In the genomic region with DNA sequence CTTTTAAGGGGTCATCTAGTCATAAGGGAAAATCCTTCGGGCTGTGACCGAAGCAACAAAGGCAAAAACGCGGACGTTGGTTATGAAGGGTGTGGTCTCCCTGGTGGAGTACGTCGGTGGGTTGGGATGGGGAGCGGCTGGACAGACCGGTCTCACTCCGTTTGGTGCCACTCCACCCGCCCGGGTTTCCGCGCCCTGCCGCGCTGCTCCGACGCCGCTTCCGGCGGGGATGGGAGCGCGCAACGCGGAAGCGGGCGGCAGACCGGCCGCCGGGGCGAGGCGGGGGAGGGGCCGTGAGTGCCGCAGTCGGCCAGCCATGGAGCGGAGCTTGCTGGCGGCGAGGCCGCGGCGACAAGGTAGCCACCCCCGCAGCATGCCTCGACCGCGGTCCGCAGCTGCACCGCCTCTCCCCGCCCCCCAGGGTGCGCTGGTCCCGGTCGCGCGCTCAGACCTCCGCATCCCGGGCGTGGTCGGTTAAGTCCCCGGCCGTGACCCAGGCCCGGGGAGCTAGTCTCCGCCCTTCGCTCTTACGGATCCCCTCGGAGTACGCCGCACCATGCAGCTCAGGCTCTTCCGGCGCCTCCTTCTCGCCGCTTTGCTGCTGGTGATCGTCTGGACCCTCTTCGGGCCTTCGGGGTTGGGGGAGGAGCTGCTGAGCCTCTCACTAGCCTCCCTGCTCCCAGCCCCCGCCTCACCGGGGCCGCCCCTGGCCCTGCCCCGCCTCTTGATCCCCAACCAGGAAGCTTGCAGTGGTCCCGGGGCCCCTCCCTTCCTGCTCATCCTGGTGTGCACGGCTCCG, we compare ENCODE assay signal across 8 cellular contexts. TPM values are rescaled to one million over a fixed set of nuclear protein-coding genes. Genes with fewer than 3 reads are reported as not detected.
A peak's percentile ranks its signal among the peaks of the same experiment; 100 is the strongest.
DNase-seq lines count a peak whose midpoint lies in the region; ATAC-seq, FAIRE-seq and TF ChIP-seq lines count a peak whose summit lies in the region.

A gene with protein sequence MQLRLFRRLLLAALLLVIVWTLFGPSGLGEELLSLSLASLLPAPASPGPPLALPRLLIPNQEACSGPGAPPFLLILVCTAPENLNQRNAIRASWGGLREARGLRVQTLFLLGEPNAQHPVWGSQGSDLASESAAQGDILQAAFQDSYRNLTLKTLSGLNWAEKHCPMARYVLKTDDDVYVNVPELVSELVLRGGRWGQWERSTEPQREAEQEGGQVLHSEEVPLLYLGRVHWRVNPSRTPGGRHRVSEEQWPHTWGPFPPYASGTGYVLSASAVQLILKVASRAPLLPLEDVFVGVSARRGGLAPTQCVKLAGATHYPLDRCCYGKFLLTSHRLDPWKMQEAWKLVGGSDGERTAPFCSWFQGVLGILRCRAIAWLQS (plus strand): TSS at position 260 of the 799 bp plus-strand sequence. CDS start 297 bp downstream, at position 557.

- peak within 1 kb of the TSS; percentile 96 for H3K4me3 Mint-ChIP-seq in WTC11

- peaks cover 54% of the 10 kb centered on the region for H3K4me1 Mint-ChIP-seq in WTC11

- H3K27ac ChIP-seq in caudate nucleus (ENCODE audit: low read depth, low read length) = peak within 1 kb of the TSS; percentile 77

- H3K27ac Mint-ChIP-seq in WTC11 = peak within 1 kb of the TSS; percentile 100

- peak; percentile 96 for TF ChIP-seq POLR2A in GM12892 (IDR thresholded peaks at IDR 0.05; ENCODE audit: low read depth, low read length)

- CTCF ChIA-PET in WTC11 (lab: Charles Lee) = interaction anchor here (0.6 to 3.1 kb wide), 38 partner anchors 8 to 308 kb away, joined by 3 to 40 read pairs (median 5); a partner anchor contains a TSS

- ATAC-seq in HG02571 (IDR thresholded peaks at IDR 0.05; ENCODE audit: unreplicated experiment) (peak; percentile 43), WTC11 (peak; percentile 74)

- H3K27me3 Mint-ChIP-seq in WTC11 (ENCODE audit: low read depth) = no peaks in the 10 kb centered on the region

- peak; percentile 90 for FAIRE-seq in GM12892 (lab: Jason Lieb, UNC)

- TF ChIP-seq CTCF in WTC11 (IDR thresholded peaks at IDR 0.05) = peak; percentile 36

- DNase-seq in GM12892 (ENCODE audit: insufficient read length) (peak; percentile 84), NCI-H146 treated with DMSO at 0.1 percent for 48 hours (lab: John Stamatoyannopoulos, UW; ENCODE audit: unreplicated experiment) (peak; percentile 76), WTC11 (ENCODE audit: low spot score) (peak; percentile 89), caudate nucleus (lab: John Stamatoyannopoulos, UW) (peak in 48 of 61 donors; percentile 9 to 76 (median 48)), islet precursor cell (peak; percentile 94), pons (ENCODE audit: low spot score) (no peak)
- peak; percentile 69 to 78 (median 69) for DNase-seq in stimulated activated CD4-positive, alpha-beta T cell treated with anti-CD3 and anti-CD28 coated beads, Interleukin-12 subunit alpha, Interleukin-12 subunit beta, amount 100 ng/mL, for 48 hours (ENCODE audit: low read depth in 2 of 3, low spot score in 1 of 3)

- H3K9me3 Mint-ChIP-seq in WTC11 = no peaks in the 10 kb centered on the region

- peaks cover 51% of the 10 kb centered on the region for H3K36me3 Mint-ChIP-seq in WTC11

- POLR2A ChIA-PET in WTC11 (lab: Charles Lee) = interaction anchor here (0.6 to 3.2 kb wide), 15 partner anchors 12 to 305 kb away, joined by 3 to 27 read pairs (median 5); a partner anchor contains a TSS

TF ChIP-seq in WTC11, 78 proteins besides CTCF, POLR2A, EP300 and RAD21 (continues in another document):
- TF ChIP-seq, protein P1, sequence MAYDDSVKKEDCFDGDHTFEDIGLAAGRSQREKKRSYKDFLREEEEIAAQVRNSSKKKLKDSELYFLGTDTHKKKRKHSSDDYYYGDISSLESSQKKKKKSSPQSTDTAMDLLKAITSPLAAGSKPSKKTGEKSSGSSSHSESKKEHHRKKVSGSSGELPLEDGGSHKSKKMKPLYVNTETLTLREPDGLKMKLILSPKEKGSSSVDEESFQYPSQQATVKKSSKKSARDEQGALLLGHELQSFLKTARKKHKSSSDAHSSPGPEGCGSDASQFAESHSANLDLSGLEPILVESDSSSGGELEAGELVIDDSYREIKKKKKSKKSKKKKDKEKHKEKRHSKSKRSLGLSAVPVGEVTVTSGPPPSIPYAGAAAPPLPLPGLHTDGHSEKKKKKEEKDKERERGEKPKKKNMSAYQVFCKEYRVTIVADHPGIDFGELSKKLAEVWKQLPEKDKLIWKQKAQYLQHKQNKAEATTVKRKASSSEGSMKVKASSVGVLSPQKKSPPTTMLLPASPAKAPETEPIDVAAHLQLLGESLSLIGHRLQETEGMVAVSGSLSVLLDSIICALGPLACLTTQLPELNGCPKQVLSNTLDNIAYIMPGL (CRISPR knock-in tag; IDR thresholded peaks at IDR 0.05) = peak; percentile 93
- TF ChIP-seq ZNF232 (CRISPR knock-in tag; IDR thresholded peaks at IDR 0.05) (peak; percentile 76; the same call in 1 of the 2 replicates), MYBL2 (CRISPR knock-in tag; IDR thresholded peaks at IDR 0.05) (peak; percentile 80), ZBTB21 (CRISPR knock-in tag; IDR thresholded peaks at IDR 0.05; ENCODE audit: borderline replicate concordance) (peak; percentile 38; the same call in 1 of the 2 replicates), TCF7 (CRISPR knock-in tag; IDR thresholded peaks at IDR 0.05; ENCODE audit: low read depth) (peak; percentile 28; the same call in 1 of the 2 replicates)
- TF ChIP-seq, protein P2, sequence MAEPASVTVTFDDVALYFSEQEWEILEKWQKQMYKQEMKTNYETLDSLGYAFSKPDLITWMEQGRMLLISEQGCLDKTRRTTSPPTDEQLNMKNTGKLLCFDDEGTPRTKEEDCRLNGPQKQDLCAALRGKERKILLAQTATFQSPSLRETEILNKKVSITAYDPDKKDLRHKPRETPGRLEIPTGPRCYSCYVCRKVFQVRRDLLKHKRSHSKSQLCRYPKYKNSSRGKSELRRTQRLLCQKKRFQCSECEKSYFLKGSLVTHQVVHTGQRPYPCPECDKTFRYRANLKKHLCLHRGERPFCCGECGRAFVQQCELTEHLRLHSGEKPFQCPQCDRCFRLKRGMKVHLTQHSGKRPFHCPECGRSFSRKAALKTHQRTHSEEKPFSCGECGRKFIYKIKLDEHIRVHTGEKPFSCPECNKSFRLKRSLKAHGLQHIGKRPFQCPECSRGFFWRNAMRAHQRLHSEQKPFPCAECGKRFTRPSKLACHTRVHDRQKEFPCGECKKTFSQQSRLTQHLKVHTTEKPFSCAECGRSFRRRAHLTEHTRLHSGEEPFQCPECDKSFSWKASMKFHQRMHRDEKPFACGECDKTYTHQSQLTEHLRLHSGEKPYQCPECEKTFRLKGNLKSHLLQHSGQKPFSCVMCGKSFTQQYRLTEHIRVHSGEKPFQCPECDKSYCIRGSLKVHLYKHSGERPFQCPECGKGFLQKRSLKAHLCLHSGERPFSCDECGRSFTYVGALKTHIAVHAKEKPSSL (CRISPR knock-in tag; conservative IDR thresholded peaks at IDR 0.05) = peak; percentile 97
- TF ChIP-seq, protein P3, sequence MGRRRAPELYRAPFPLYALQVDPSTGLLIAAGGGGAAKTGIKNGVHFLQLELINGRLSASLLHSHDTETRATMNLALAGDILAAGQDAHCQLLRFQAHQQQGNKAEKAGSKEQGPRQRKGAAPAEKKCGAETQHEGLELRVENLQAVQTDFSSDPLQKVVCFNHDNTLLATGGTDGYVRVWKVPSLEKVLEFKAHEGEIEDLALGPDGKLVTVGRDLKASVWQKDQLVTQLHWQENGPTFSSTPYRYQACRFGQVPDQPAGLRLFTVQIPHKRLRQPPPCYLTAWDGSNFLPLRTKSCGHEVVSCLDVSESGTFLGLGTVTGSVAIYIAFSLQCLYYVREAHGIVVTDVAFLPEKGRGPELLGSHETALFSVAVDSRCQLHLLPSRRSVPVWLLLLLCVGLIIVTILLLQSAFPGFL (CRISPR knock-in tag; IDR thresholded peaks at IDR 0.05; ENCODE audit: borderline replicate concordance) = 0 out of 2 replicates have a peak, but pooled peaks have one; percentile 50
- TF ChIP-seq, protein P4, sequence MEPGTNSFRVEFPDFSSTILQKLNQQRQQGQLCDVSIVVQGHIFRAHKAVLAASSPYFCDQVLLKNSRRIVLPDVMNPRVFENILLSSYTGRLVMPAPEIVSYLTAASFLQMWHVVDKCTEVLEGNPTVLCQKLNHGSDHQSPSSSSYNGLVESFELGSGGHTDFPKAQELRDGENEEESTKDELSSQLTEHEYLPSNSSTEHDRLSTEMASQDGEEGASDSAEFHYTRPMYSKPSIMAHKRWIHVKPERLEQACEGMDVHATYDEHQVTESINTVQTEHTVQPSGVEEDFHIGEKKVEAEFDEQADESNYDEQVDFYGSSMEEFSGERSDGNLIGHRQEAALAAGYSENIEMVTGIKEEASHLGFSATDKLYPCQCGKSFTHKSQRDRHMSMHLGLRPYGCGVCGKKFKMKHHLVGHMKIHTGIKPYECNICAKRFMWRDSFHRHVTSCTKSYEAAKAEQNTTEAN (CRISPR knock-in tag; IDR thresholded peaks at IDR 0.05) = peak; percentile 87
- TF ChIP-seq, protein P5, sequence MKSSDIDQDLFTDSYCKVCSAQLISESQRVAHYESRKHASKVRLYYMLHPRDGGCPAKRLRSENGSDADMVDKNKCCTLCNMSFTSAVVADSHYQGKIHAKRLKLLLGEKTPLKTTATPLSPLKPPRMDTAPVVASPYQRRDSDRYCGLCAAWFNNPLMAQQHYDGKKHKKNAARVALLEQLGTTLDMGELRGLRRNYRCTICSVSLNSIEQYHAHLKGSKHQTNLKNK (CRISPR knock-in tag; IDR thresholded peaks at IDR 0.05) = peak; percentile 55; the same call in 1 of the 2 replicates
- TF ChIP-seq, protein P6, sequence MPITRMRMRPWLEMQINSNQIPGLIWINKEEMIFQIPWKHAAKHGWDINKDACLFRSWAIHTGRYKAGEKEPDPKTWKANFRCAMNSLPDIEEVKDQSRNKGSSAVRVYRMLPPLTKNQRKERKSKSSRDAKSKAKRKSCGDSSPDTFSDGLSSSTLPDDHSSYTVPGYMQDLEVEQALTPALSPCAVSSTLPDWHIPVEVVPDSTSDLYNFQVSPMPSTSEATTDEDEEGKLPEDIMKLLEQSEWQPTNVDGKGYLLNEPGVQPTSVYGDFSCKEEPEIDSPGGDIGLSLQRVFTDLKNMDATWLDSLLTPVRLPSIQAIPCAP (CRISPR knock-in tag; IDR thresholded peaks at IDR 0.05) = peak; percentile 60; the same call in 1 of the 2 replicates
- TF ChIP-seq, protein P7, sequence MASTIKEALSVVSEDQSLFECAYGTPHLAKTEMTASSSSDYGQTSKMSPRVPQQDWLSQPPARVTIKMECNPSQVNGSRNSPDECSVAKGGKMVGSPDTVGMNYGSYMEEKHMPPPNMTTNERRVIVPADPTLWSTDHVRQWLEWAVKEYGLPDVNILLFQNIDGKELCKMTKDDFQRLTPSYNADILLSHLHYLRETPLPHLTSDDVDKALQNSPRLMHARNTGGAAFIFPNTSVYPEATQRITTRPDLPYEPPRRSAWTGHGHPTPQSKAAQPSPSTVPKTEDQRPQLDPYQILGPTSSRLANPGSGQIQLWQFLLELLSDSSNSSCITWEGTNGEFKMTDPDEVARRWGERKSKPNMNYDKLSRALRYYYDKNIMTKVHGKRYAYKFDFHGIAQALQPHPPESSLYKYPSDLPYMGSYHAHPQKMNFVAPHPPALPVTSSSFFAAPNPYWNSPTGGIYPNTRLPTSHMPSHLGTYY (CRISPR knock-in tag; IDR thresholded peaks at IDR 0.05) = peak; percentile 98

RNA-seq across cellular contexts. Expression of the gene that starts here (rescaled TPM):
- polyA plus RNA-seq in GM12892 (2012; ENCODE audit: missing spikeins) = 3.8 TPM
- total RNA-seq in WTC11 (2021) = 3.2 to 5.0 TPM (median 4.1 TPM) in 3 replicates
